Comparison of ENCODE assay signal across 9 cellular contexts in the genomic region with DNA sequence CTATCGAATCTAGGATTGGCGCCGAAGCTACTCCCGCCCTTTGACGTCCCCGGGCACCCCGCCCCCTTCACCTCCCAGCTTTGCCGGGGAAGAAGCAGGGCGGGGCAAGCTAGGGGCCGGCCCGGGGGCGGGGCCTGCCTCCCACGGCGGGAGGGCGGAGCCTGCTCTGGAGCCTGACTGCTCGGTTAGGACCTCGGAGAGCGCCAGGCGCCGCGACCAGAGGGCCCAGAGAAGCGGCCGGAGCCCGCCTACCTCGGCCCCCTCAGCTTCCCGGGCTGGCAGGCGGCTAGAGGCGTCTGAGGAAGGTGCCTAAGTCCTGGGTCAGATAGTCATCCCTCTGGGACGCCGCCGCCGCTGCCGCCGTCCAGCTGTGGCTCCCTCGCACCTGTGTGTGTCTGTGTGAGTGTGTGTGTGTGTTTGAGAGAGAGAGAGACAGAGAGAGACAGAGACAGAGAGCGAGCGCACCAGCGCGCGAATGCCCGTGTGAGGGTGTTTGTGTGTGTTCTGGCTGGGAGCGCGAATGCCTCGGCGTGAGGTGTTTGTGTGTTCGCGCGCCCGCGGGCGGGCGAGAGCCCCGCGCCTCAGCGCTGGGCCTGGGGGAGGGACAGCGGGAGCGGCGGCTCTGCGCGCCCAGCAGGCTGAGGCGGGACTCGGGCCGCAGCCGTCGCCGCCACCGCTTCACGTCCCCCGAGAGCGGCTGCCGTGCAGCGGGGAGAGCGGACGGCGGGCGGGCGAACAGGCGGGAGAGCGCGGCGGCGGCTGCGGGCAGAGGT. TPM values are rescaled to one million over a fixed set of nuclear protein-coding genes. Genes with fewer than 3 reads are reported as not detected.
DNase-seq lines count a peak whose midpoint lies in the region; ATAC-seq, FAIRE-seq and TF ChIP-seq lines count a peak whose summit lies in the region.
"Had no signal": no experiment of that assay in that cellular context is flagged by ENCODE, and none has a peak within 500 bp of the region (broad histone marks: within the 10 kb centered on the region; RNA-seq: fewer than 3 reads in every experiment).

A gene (plus strand): TSS at position 176 of the 773 bp plus-strand sequence. CDS start 1,374 bp downstream, outside the sequence.

- peak within 1 kb of the TSS; percentile 38; the same call in 1 of the 2 replicates for H3K4me2 ChIP-seq in GM12878 (ENCODE audit: control insufficient read depth, insufficient read depth)

- no peaks in the 10 kb centered on the region for H3K27me3 ChIP-seq in SJCRH30
- peaks cover 3 to 7% of the 10 kb centered on the region in 2 experiments; a peak in 2 of 4 replicates for H3K27me3 ChIP-seq in GM12878 (replicated peaks in 1 of 2; ENCODE audit: control insufficient read depth in 2 of 2, insufficient read depth in 2 of 2, low read length in 1 of 2)
- H3K27me3 ChIP-seq in iPS-15b (ENCODE audit: control insufficient read depth, insufficient read depth, low read length): peaks cover 2% of the 10 kb centered on the region
- no peaks in the 10 kb centered on the region for H3K27me3 ChIP-seq in sigmoid colon

- no peaks in the 10 kb centered on the region for H4K20me1 ChIP-seq in GM12878 (ENCODE audit: control insufficient read depth, insufficient read depth)

- no peaks in the 10 kb centered on the region for H3K79me2 ChIP-seq in GM12878 (ENCODE audit: control insufficient read depth, insufficient read depth, low read length)

- in situ Hi-C loops in GM12878 (cut with MboI): no loop called here

- TF ChIP-seq CTCF in GM12878 (IDR thresholded peaks at IDR 0.05 in 2 of 3, conservative IDR thresholded peaks at IDR 0.05 in 1 of 3; ENCODE audit: control insufficient read depth in 2 of 3, extremely low read depth in 1 of 3, insufficient read depth in 1 of 3, low read depth in 3 of 3, low read length in 3 of 3) (no peak), sigmoid colon (IDR thresholded peaks at IDR 0.05) (no peak)

- intact Hi-C loops in GM12878 (cut with micrococcal nuclease; ENCODE audit: unreplicated experiment) (no loop called here), sigmoid colon (cut with DNase I) (loop anchor here (1.0 to 5.0 kb wide), 3 partner anchors 166 to 346 kb away; a partner anchor contains a TSS)

- POLR2A ChIA-PET in GM12878 (lab: Charles Lee): no interaction called here

- H3K9me3 ChIP-seq in SJCRH30 (replicated peaks) (no peaks in the 10 kb centered on the region), GM12878 (replicated peaks; ENCODE audit: control insufficient read depth, insufficient read depth, low read length) (no peaks in the 10 kb centered on the region), iPS-15b (ENCODE audit: control insufficient read depth, insufficient read depth, low read length) (no peaks in the 10 kb centered on the region), sigmoid colon (no peaks in the 10 kb centered on the region)
- H3K9me3 ChIP-seq: neutrophil had no signal

- H3K36me3 ChIP-seq in SJCRH30 (no peaks in the 10 kb centered on the region), GM12878 (ENCODE audit: control insufficient read depth in 2 of 2, insufficient read depth in 2 of 2, low read length in 1 of 2) (no peaks in the 10 kb centered on the region), iPS-15b (ENCODE audit: control insufficient read depth, insufficient read depth, low read length) (no peaks in the 10 kb centered on the region), sigmoid colon (no peaks in the 10 kb centered on the region)
- H3K36me3 ChIP-seq: neutrophil had no signal

- H3K4me3 ChIP-seq in SJCRH30 (peak within 1 kb of the TSS; percentile 57), GM12878 (no peak within 1 kb of the TSS), iPS-15b (ENCODE audit: low read depth, low read length) (peak within 1 kb of the TSS; percentile 83), sigmoid colon (peak within 1 kb of the TSS; percentile 55 to 64 (median 57))

- 12% methylated on average over 37 of the region's 83 CpGs for WGBS in GM12878 (ENCODE audit: insufficient coverage, insufficient replicate concordance, low lambda C conversion rate, missing lambda C conversion rate)
- WGBS in sigmoid colon, 2 donors: 1% methylated on average over 83 of the region's 83 CpGs

- TF ChIP-seq EP300 in GM12878 (IDR thresholded peaks at IDR 0.05; ENCODE audit: borderline replicate concordance in 1 of 2, control insufficient read depth in 1 of 2, low read depth in 2 of 2, low read length in 2 of 2): no peak
- TF ChIP-seq EP300 in sigmoid colon (IDR thresholded peaks at IDR 0.05): no peak

- H3K27ac ChIP-seq in SJCRH30 (peak within 1 kb of the TSS; percentile 35), GM12878 (ENCODE audit: control insufficient read depth, insufficient read depth) (no peak within 1 kb of the TSS), sigmoid colon (peak within 1 kb of the TSS; percentile 29 to 81 (median 76))
- H3K27ac ChIP-seq: neutrophil had no signal

- H3K4me1 ChIP-seq in SJCRH30 (no peaks in the 10 kb centered on the region), GM12878 (ENCODE audit: control insufficient read depth, insufficient read depth, low read length) (no peaks in the 10 kb centered on the region), iPS-15b (ENCODE audit: control insufficient read depth, insufficient read depth, low read length) (no peaks in the 10 kb centered on the region), sigmoid colon (peaks cover 0 to 14% (median 11%) of the 10 kb centered on the region in 4 donors)

- CTCF ChIA-PET in GM12878 (lab: Yijun Ruan, JAX): no interaction called here

- no peak for TF ChIP-seq RAD21 in GM12878 (IDR thresholded peaks at IDR 0.05; ENCODE audit: insufficient read depth, low read depth, low read length)

- TF ChIP-seq POLR2A in GM12878 (IDR thresholded peaks at IDR 0.05; ENCODE audit: low read depth, low read length) (no peak), sigmoid colon (IDR thresholded peaks at IDR 0.05) (peak in 1 of 2 donors; percentile 37)

- SMC1A ChIA-PET in GM12878 (lab: Charles Lee; ENCODE audit: uncharacterized antibody, unreplicated experiment): no interaction called here

- no TSS peak for BruUV-seq in GM12878 (replicated peaks; lab: Mats Ljungman, UMichigan)

- peak; percentile 74 for DNase-seq in EH (ENCODE audit: low read depth)
- peak; percentile 33 for DNase-seq in HPDE6-E6E7 (ENCODE audit: extremely low spot score)
- peak; percentile 88 to 90 for DNase-seq in SJCRH30
- DNase-seq in GM12878 (ENCODE audit: low read depth, low spot score): no peak
- peak; percentile 90 for DNase-seq in sigmoid colon
- no peak for DNase-seq in superior temporal gyrus (ENCODE audit: extremely low spot score)

- FAIRE-seq in GM12878 (lab: Jason Lieb, UNC): no peak

- H3K9ac ChIP-seq in GM12878 (ENCODE audit: control insufficient read depth, insufficient read depth, low read length) (no peak within 1 kb of the TSS), iPS-15b (ENCODE audit: low read depth, low read length) (peak within 1 kb of the TSS; percentile 9)

- no peak within 1 kb of the TSS for H2AFZ ChIP-seq in GM12878 (ENCODE audit: control insufficient read depth, low read depth, low read length)

- RAD21 ChIA-PET in GM12878 (lab: Charles Lee; ENCODE audit: unreplicated experiment): no interaction called here

- ATAC-seq in GM21390 (IDR thresholded peaks at IDR 0.05; ENCODE audit: unreplicated experiment) (peak; percentile 98), GM12878 (peak; percentile 85)

TF ChIP-seq in GM12878, 131 proteins besides CTCF, POLR2A, EP300 and RAD21 (continues in another document):
- TF ChIP-seq SMARCA5 (IDR thresholded peaks at IDR 0.05) (no peak), PAX8 (IDR thresholded peaks at IDR 0.05) (no peak)
- TF ChIP-seq, protein P1, sequence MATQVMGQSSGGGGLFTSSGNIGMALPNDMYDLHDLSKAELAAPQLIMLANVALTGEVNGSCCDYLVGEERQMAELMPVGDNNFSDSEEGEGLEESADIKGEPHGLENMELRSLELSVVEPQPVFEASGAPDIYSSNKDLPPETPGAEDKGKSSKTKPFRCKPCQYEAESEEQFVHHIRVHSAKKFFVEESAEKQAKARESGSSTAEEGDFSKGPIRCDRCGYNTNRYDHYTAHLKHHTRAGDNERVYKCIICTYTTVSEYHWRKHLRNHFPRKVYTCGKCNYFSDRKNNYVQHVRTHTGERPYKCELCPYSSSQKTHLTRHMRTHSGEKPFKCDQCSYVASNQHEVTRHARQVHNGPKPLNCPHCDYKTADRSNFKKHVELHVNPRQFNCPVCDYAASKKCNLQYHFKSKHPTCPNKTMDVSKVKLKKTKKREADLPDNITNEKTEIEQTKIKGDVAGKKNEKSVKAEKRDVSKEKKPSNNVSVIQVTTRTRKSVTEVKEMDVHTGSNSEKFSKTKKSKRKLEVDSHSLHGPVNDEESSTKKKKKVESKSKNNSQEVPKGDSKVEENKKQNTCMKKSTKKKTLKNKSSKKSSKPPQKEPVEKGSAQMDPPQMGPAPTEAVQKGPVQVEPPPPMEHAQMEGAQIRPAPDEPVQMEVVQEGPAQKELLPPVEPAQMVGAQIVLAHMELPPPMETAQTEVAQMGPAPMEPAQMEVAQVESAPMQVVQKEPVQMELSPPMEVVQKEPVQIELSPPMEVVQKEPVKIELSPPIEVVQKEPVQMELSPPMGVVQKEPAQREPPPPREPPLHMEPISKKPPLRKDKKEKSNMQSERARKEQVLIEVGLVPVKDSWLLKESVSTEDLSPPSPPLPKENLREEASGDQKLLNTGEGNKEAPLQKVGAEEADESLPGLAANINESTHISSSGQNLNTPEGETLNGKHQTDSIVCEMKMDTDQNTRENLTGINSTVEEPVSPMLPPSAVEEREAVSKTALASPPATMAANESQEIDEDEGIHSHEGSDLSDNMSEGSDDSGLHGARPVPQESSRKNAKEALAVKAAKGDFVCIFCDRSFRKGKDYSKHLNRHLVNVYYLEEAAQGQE (IDR thresholded peaks at IDR 0.05; ENCODE audit: low read depth, low read length): peak; percentile 86

RNA-seq across cellular contexts. Expression of the gene that starts here (rescaled TPM):
- 0.89 and 1.3 TPM in 2 replicates for total RNA-seq in SJCRH30 (2014; rRNA removed; shearing (Covaris generic))
- total RNA-seq in GM12878 (2013; cell fraction: nucleolus; rRNA removed): not detected in 2 replicates
- total RNA-seq in GM12878 (2014; rRNA removed): not detected in 2 replicates
- not detected in 2 replicates for total RNA-seq in GM12878 (2014; rRNA removed; fragmentation: Illumina TruSeq; extraction: Trizol)
- not detected in 2 replicates for total RNA-seq in GM12878 (2021)
- not detected for polyA plus RNA-seq in GM12878 (2011; ENCODE audit: low read depth)
- not detected in 2 replicates for polyA plus RNA-seq in GM12878 (2011; rRNA removed)
- polyA plus RNA-seq in GM12878 (2011; cell fraction: cytosol; rRNA removed): not detected in 2 replicates
- not detected in 2 replicates for polyA plus RNA-seq in GM12878 (2011; cell fraction: nucleus; rRNA removed)
- 0.01 and 0.03 TPM in 2 replicates for polyA plus RNA-seq in GM12878 (2012)
- polyA plus RNA-seq in GM12878 (2014; fragmentation: Illumina TruSeq; extraction: Trizol): not detected in 2 replicates
- polyA plus RNA-seq in GM12878 (2014; fragmentation: Nextera tagmentation; extraction: Ambion mirVana): under 1 TPM; under 0.01 to 0.05 TPM
- polyA plus RNA-seq in GM12878 (2014; rRNA removed): not detected in 2 replicates
- under 1 TPM; 0.03 to 0.08 TPM for polyA plus RNA-seq in GM12878 (2016; fragmentation: Nextera tagmentation; extraction: Ambion mirVana)
- polyA minus RNA-seq in GM12878 (2011; rRNA and poly(A)+ RNA removed): not detected in 2 replicates
- not detected in 2 replicates for polyA minus RNA-seq in GM12878 (2011; cell fraction: cytosol; rRNA and poly(A)+ RNA removed)
- under 0.01 TPM in 1 of 2 replicates, not detected in the other for polyA minus RNA-seq in GM12878 (2011; cell fraction: nucleus; rRNA and poly(A)+ RNA removed)
- total RNA-seq in sigmoid colon: 10 to 100 TPM; 11.4 to 14.3 (median 12.8) TPM
- polyA plus RNA-seq in sigmoid colon: under 1 TPM in 2 of 3 donors, not detected in 1; under 0.01 to 0.23 TPM

Comparison
In these comparisons a context has a peak if more than half of its experiments do, and no peak if none do; other contexts are left out.
1. Peak in ATAC-seq and H3K4me2 ChIP-seq in GM12878; RNA of the gene not detected or under 1 TPM.
2. DNase-seq: peak in EH (single experiment), HPDE6-E6E7 (single experiment), SJCRH30 (2 of 2) and sigmoid colon (single experiment); none in GM12878 (single experiment) and superior temporal gyrus (single experiment).